22 cellular contexts compared by ENCODE assay signal in the genomic region with DNA sequence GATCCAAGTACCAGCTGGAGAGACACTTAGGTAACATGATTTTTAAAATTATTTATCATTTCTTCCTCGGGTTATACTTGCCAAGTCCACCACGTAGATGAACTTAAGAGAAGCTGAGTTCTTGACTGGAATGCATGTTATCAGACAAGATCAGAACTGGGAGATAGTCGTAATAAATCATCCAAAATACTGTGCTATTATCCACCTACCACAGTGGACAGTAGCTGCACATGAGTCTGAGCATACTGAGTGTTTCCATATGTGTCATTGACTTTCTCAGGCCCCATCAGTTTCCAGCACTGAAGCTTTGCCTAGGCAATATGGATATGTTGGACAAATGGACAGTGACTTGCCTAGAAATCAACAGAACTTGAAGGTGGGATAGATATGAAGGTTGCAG.
"Had no signal": no experiment of that assay in that cellular context is flagged by ENCODE, and none has a peak within 500 bp of the region (broad histone marks: within the 10 kb centered on the region; RNA-seq: fewer than 3 reads in every experiment).

No MANE protein-coding gene starts in this region.

- DNase-seq: activated CD4-positive, alpha-beta T cell treated with anti-CD3 and anti-CD28 coated beads for 1 hour; activated CD4-positive, alpha-beta T cell treated with anti-CD3 and anti-CD28 coated beads, Interleukin-2, amount 10 ng/mL, durations not matched to agents 7 days and 5 days; activated CD8-positive, alpha-beta T cell treated with anti-CD3 and anti-CD28 coated beads for 36 hours; activated naive CD8-positive, alpha-beta T cell treated with anti-CD3 and anti-CD28 coated beads, Interleukin-2, amount 50 U/mL, for 24 hours; activated T-cell treated with anti-CD3 and anti-CD28 coated beads, Interleukin-2, amount 50 U/mL, for 48 hours; central memory CD4-positive, alpha-beta T cell; endodermal cell; left cardiac atrium; left ventricle myocardium superior; posterior cingulate gyrus; right cardiac atrium; stimulated activated CD4-positive, alpha-beta T cell treated with anti-CD3 and anti-CD28 coated beads, Interleukin-15, amount 100 ng/mL, for 24 hours; stimulated activated CD4-positive, alpha-beta T cell treated with anti-CD3 and anti-CD28 coated beads, Interleukin-2, amount 100 ng/mL, for 24 hours; stimulated activated naive B cell treated with anti-CD40 and anti-IgM and Interleukin-4, amounts not matched to agents 10 μg/mL and 1 μg/mL and 100 μg/mL, for 72 hours; T-helper 2 cell; tibial artery; upper lobe of right lung had no signal

- H3K4me1 ChIP-seq: breast epithelium, esophagus muscularis mucosa, gastroesophageal sphincter, suprapubic skin, tibial artery, upper lobe of right lung had no signal

- H3K4me2 ChIP-seq: hepatocyte had no signal

- H3K9me3 ChIP-seq: breast epithelium, esophagus muscularis mucosa, gastroesophageal sphincter, suprapubic skin, tibial artery, upper lobe of right lung had no signal

- H3K4me3 ChIP-seq: breast epithelium, esophagus muscularis mucosa, gastroesophageal sphincter, hepatocyte, suprapubic skin, tibial artery, upper lobe of right lung had no signal

- H3K27ac ChIP-seq: breast epithelium, esophagus muscularis mucosa, gastroesophageal sphincter, hepatocyte, suprapubic skin, tibial artery, upper lobe of right lung had no signal

- H2AFZ ChIP-seq: hepatocyte had no signal

- H3K27me3 ChIP-seq: breast epithelium, esophagus muscularis mucosa, hepatocyte, tibial artery, upper lobe of right lung had no signal

- H3K36me3 ChIP-seq: breast epithelium, esophagus muscularis mucosa, gastroesophageal sphincter, suprapubic skin, tibial artery, upper lobe of right lung had no signal

- H3K79me2 ChIP-seq: hepatocyte had no signal
